Comparison of ENCODE assay signal across 14 cellular contexts in genomic region chr11:1737080-1737757, GRCh38. TPM values are rescaled to one million over a fixed set of nuclear protein-coding genes. Genes with fewer than 3 reads are reported as not detected.
DNase-seq lines count a peak whose midpoint lies in the region; ATAC-seq and TF ChIP-seq lines count a peak whose summit lies in the region.
"Had no signal": no experiment of that assay in that cellular context is flagged by ENCODE, and none has a peak within 500 bp of the region (broad histone marks: within the 10 kb centered on the region; RNA-seq: fewer than 3 reads in every experiment).

No MANE protein-coding gene starts in this region.

- H3K36me3 ChIP-seq in RWPE2 (ENCODE audit: low read depth) = no peaks in the 10 kb centered on the region

- no peak for TF ChIP-seq CTCF in RWPE2 (IDR thresholded peaks at IDR 0.05; ENCODE audit: poor library complexity, severe bottlenecking)

- ATAC-seq in RWPE2 (ENCODE audit: low read depth) = no peak
- ATAC-seq: A549 had no signal

- no peaks in the 10 kb centered on the region for H3K27me3 ChIP-seq in RWPE2 (ENCODE audit: insufficient read depth, poor library complexity, severe bottlenecking)

- no peak overlapping the region for H3K27ac ChIP-seq in RWPE2 (ENCODE audit: poor library complexity, severe bottlenecking)
- H3K27ac ChIP-seq: A549 had no signal

- no peak overlapping the region for H3K4me3 ChIP-seq in RWPE2 (ENCODE audit: severe bottlenecking)
- H3K4me3 ChIP-seq: A549 had no signal

- H3K4me1 ChIP-seq in RWPE2 (ENCODE audit: insufficient read depth, poor library complexity, severe bottlenecking) = no peaks in the 10 kb centered on the region
- H3K4me1 ChIP-seq: A549 had no signal

- DNase-seq in M059J (ENCODE audit: low read depth) (peak; percentile 28), RWPE2 (ENCODE audit: low spot score) (peak; percentile 16), mesenteric fat pad (ENCODE audit: low spot score) (peak; percentile 28), AG20443 (ENCODE audit: low spot score) (no peak), putamen (ENCODE audit: low spot score) (no peak), NCI-H748 (lab: John Stamatoyannopoulos, UW; ENCODE audit: unreplicated experiment) (no peak)
- DNase-seq: Calu3; CD4-positive, CD25-positive, alpha-beta regulatory T cell; DND-41; GDM1; GOT3; H9 had no signal

- no peaks in the 10 kb centered on the region for H3K9me3 ChIP-seq in RWPE2 (ENCODE audit: severe bottlenecking)

RNA-seq across cellular contexts. Expression of gene IFITM10, which starts 13.2 kb away (rescaled TPM):
- 2.7 and 11.4 TPM in 2 replicates for total RNA-seq in M059J (2014; rRNA removed; shearing (Covaris generic))
- total RNA-seq in mesenteric fat pad = 1.5 TPM

RNA-seq across cellular contexts. Expression of gene CTSD, which starts 26.5 kb away (rescaled TPM):
- total RNA-seq in M059J (2014; rRNA removed; shearing (Covaris generic)) = 974 and 1,095 TPM in 2 replicates
- 940 TPM for total RNA-seq in mesenteric fat pad

RNA-seq across cellular contexts. Expression of gene KRTAP5-6, which starts 40.2 kb away (rescaled TPM):
- not detected in 2 replicates for total RNA-seq in M059J (2014; rRNA removed; shearing (Covaris generic))
- total RNA-seq in mesenteric fat pad = not detected
- total RNA-seq: Calu3; CD4-positive, CD25-positive, alpha-beta regulatory T cell; H9; HT1080 had no signal

Comparison
In these comparisons a context has a peak if more than half of its experiments do, and no peak if none do; other contexts are left out.
1. DNase-seq: peak in M059J (single experiment), RWPE2 (single experiment) and mesenteric fat pad (single experiment); none in AG20443 (single experiment), putamen (single experiment) and NCI-H748 (single experiment).